8 cellular contexts compared by ENCODE assay signal in the genomic region with DNA sequence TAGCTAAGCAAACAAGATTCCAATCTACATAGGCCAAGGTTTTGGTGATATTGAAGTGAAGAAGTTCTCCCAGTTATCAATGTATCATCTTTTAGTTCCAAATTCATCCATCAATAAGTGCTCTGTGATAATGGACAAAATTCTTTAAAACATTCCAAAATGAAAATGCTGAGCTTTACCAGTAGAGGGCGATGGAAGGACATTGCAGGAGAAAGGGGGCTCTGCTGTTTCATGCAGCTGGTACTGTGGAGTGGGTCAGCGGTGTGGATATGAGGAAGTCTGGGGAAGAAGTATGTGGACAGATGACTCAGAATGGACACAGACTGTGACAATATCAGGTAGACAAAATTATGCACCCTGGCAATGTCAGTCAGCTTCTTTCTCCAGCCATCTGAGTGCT. TPM values are rescaled to one million over a fixed set of nuclear protein-coding genes. Genes with fewer than 3 reads are reported as not detected.
DNase-seq lines count a peak whose midpoint lies in the region; ATAC-seq and TF ChIP-seq lines count a peak whose summit lies in the region.

No MANE protein-coding gene starts in this region.

- no peaks in the 10 kb centered on the region for H3K27me3 ChIP-seq in cardiac muscle cell
- H3K27me3 ChIP-seq in right atrium auricular region, result peaks cover 0 to 3% of the 10 kb centered on the region in 2 donors
- H3K27me3 ChIP-seq in Peyer's patch, result no peaks in the 10 kb centered on the region
- no peaks in the 10 kb centered on the region for H3K27me3 ChIP-seq in upper lobe of left lung

- DNase-seq in cardiac muscle cell (ENCODE audit: low read depth in 1 of 2, low spot score in 1 of 2) (peak; percentile 13 to 48), right atrium auricular region (ENCODE audit: low spot score) (no peak), Peyer's patch (no peak), foreskin fibroblast (peak in 1 of 2 donors; percentile 3), upper lobe of left lung (no peak), GOT3 (lab: John Stamatoyannopoulos, UW) (no peak), NCI-H1048 (lab: John Stamatoyannopoulos, UW) (no peak)
- DNase-seq in effector CD8-positive, alpha-beta T cell (lab: John Stamatoyannopoulos, UW), result no peak

- no peaks in the 10 kb centered on the region for H3K4me1 ChIP-seq in cardiac muscle cell (ENCODE audit: low read depth)
- no peaks in the 10 kb centered on the region for H3K4me1 ChIP-seq in right atrium auricular region
- no peaks in the 10 kb centered on the region for H3K4me1 ChIP-seq in Peyer's patch
- H3K4me1 ChIP-seq in upper lobe of left lung, result no peaks in the 10 kb centered on the region

- H3K27ac ChIP-seq in cardiac muscle cell (no peak overlapping the region), right atrium auricular region (no peak overlapping the region), Peyer's patch (no peak overlapping the region), upper lobe of left lung (no peak overlapping the region)

- no peak for TF ChIP-seq POLR2A in Peyer's patch (IDR thresholded peaks at IDR 0.05)
- no peak for TF ChIP-seq POLR2A in upper lobe of left lung (IDR thresholded peaks at IDR 0.05)

- no peaks in the 10 kb centered on the region for H3K9me3 ChIP-seq in cardiac muscle cell (ENCODE audit: low read depth)
- H3K9me3 ChIP-seq in right atrium auricular region, result peaks cover 0 to 12% of the 10 kb centered on the region in 2 donors
- H3K9me3 ChIP-seq in Peyer's patch, result no peaks in the 10 kb centered on the region
- H3K9me3 ChIP-seq in upper lobe of left lung, result peaks cover 0 to 8% (median 0%) of the 10 kb centered on the region in 4 donors

- WGBS in upper lobe of left lung, 2 donors, result 12 to 17% methylated on average over 2 of the region's 2 CpGs

- no peak for TF ChIP-seq EP300 in upper lobe of left lung (IDR thresholded peaks at IDR 0.05)

- peak in 1 of 2 donors; percentile 34 for ATAC-seq in upper lobe of left lung (ENCODE audit: low FRiP score in 2 of 2)

- TF ChIP-seq CTCF in cardiac muscle cell (IDR thresholded peaks at IDR 0.05; ENCODE audit: low read depth, low read length), result peak; percentile 55
- TF ChIP-seq CTCF in right atrium auricular region (IDR thresholded peaks at IDR 0.05), result peak in 1 of 2 donors; percentile 59
- peak in 4 of 6 experiments; percentile 16 to 32 (median 28) for TF ChIP-seq CTCF in Peyer's patch (IDR thresholded peaks at IDR 0.05)
- TF ChIP-seq CTCF in foreskin fibroblast (IDR thresholded peaks at IDR 0.05; ENCODE audit: low read depth, low read length), result peak; percentile 36
- peak in 5 of 6 experiments; percentile 26 to 38 (median 31) for TF ChIP-seq CTCF in upper lobe of left lung (IDR thresholded peaks at IDR 0.05)

- H3K4me3 ChIP-seq in cardiac muscle cell (no peak overlapping the region), right atrium auricular region (no peak overlapping the region), Peyer's patch (no peak overlapping the region), foreskin fibroblast (ENCODE audit: low read depth in 1 of 2, low read length in 2 of 2) (no peak overlapping the region), upper lobe of left lung (no peak overlapping the region)

- H3K36me3 ChIP-seq in cardiac muscle cell, result no peaks in the 10 kb centered on the region
- no peaks in the 10 kb centered on the region for H3K36me3 ChIP-seq in right atrium auricular region
- no peaks in the 10 kb centered on the region for H3K36me3 ChIP-seq in Peyer's patch
- no peaks in the 10 kb centered on the region for H3K36me3 ChIP-seq in upper lobe of left lung

RNA-seq across cellular contexts. Expression of a gene that starts 46.6 kb away (rescaled TPM):
- 20.6 and 27.1 TPM in 2 replicates for total RNA-seq in cardiac muscle cell
- polyA plus RNA-seq in cardiac muscle cell, result 15.5 and 15.7 TPM in 2 replicates
- under 1 TPM; 0.26 to 0.39 TPM for total RNA-seq in right atrium auricular region
- total RNA-seq in Peyer's patch, result not detected
- total RNA-seq in upper lobe of left lung, result 1 to 10 TPM in 4 of 6 donors, under 1 TPM in 2; 0.30 to 2.5 (median 1.2) TPM

Comparison
In these comparisons a context has a peak if more than half of its experiments do, and no peak if none do; other contexts are left out.
1. DNase-seq: peak in cardiac muscle cell (2 of 2); none in right atrium auricular region (single experiment), Peyer's patch (0 of 3), upper lobe of left lung (0 of 2), GOT3 (single experiment), NCI-H1048 (single experiment) and effector CD8-positive, alpha-beta T cell (single experiment).